17 cellular contexts compared by ENCODE assay signal in the genomic region with DNA sequence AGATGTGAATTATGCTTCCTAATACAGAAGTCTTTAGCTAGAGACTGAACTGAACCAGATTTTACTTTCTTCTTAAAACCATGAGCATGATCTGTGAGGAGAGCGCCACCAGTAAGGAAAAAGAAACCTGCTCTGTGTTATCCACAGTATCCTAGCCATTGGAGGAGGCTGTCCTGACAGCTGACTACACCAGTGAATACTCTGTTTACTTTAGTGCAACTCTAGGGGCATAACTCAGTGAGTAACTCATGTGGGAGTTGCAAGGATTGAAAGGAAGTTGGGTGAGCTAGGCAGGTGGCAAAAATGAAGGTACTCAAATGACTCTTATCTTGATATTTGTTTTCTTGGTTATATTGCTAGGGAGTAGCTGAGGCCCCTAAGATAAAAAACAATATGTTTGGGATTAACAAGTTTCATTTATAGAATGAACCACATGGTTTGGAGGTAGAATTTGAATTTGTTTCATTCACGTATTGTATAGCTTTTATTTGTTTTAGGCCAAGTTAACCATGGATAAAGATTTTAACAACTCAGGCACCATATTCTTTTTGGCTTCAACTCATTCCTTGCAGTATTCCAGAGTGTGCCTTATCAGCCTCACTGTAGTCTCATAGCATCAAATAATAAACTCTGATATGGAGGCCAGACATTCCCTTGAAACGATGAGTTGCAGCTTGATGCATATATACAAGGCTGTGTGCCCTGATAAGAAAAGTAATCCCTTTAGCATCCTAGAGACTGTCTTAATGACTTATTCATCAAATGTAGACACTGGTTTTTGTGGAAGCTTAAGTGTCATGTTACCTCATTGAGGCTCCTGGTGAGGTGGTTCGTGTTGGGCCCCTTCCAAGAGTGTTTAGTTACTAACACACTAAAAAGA. TPM values are rescaled to one million over a fixed set of nuclear protein-coding genes. Genes with fewer than 3 reads are reported as not detected.
DNase-seq lines count a peak whose midpoint lies in the region; ATAC-seq and TF ChIP-seq lines count a peak whose summit lies in the region.
"Had no signal": no experiment of that assay in that cellular context is flagged by ENCODE, and none has a peak within 500 bp of the region (broad histone marks: within the 10 kb centered on the region; RNA-seq: fewer than 3 reads in every experiment).

No MANE protein-coding gene starts in this region.

- WGBS in transverse colon (ENCODE audit: low coverage in 1 of 2), 2 donors = 59 to 69% methylated on average over 2 to 4 of the region's 4 CpGs
- WGBS in prostate gland = 76% methylated on average over 4 of the region's 4 CpGs
- WGBS in heart right ventricle, 2 donors = 62 to 65% methylated on average over 4 of the region's 4 CpGs

- DNase-seq in NCI-H2107 treated with DMSO at 0.1 percent for 48 hours (lab: John Stamatoyannopoulos, UW; ENCODE audit: unreplicated experiment) (peak; percentile 62), NCI-H2107 (lab: John Stamatoyannopoulos, UW) (no peak), NCI-H82 treated with DMSO at 0.1 percent for 48 hours (lab: John Stamatoyannopoulos, UW; ENCODE audit: unreplicated experiment) (peak; percentile 44), left kidney (ENCODE audit: low read depth, low spot score) (peak; percentile 39), transverse colon (no peak), prostate gland (ENCODE audit: low spot score) (no peak), heart right ventricle (no peak)
- DNase-seq: activated CD8-positive, alpha-beta T cell treated with anti-CD3 and anti-CD28 coated beads for 36 hours; amniotic stem cell; CD4-positive, CD25-positive, alpha-beta regulatory T cell; GF-D8; Karpas-422; stimulated activated CD4-positive, alpha-beta T cell treated with anti-CD3 and anti-CD28 coated beads, Interleukin-15, amount 100 ng/mL, for 24 hours had no signal

- TF ChIP-seq POLR2A in transverse colon (IDR thresholded peaks at IDR 0.05) = no peak
- no peak for TF ChIP-seq POLR2A in prostate gland (IDR thresholded peaks at IDR 0.05)

- H3K4me3 ChIP-seq in transverse colon (peak overlapping the region in 2 of 4 donors; percentile 5 to 62), prostate gland (no peak overlapping the region), heart right ventricle (no peak overlapping the region)
- H3K4me3 ChIP-seq: SJCRH30 had no signal

- H3K36me3 ChIP-seq in transverse colon = no peaks in the 10 kb centered on the region
- H3K36me3 ChIP-seq in prostate gland = no peaks in the 10 kb centered on the region
- no peaks in the 10 kb centered on the region for H3K36me3 ChIP-seq in heart right ventricle
- H3K36me3 ChIP-seq: SJCRH30 had no signal

- no peak for TF ChIP-seq EP300 in transverse colon (IDR thresholded peaks at IDR 0.05; ENCODE audit: low read depth)

- ATAC-seq in GM21825 (IDR thresholded peaks at IDR 0.05; ENCODE audit: unreplicated experiment) = no peak
- ATAC-seq in heart right ventricle = no peak
- ATAC-seq: activated CD8-positive, alpha-beta T cell treated with anti-CD3 and anti-CD28 coated beads for 36 hours had no signal

- no peaks in the 10 kb centered on the region for H3K9me3 ChIP-seq in transverse colon
- H3K9me3 ChIP-seq in prostate gland = no peaks in the 10 kb centered on the region
- H3K9me3 ChIP-seq in heart right ventricle = no peaks in the 10 kb centered on the region
- H3K9me3 ChIP-seq: SJCRH30 had no signal

- H3K27ac ChIP-seq in transverse colon = peak overlapping the region; percentile 75 to 88 (median 82)
- no peak overlapping the region for H3K27ac ChIP-seq in prostate gland
- no peak overlapping the region for H3K27ac ChIP-seq in heart right ventricle
- H3K27ac ChIP-seq: SJCRH30 had no signal

- H3K27me3 ChIP-seq in transverse colon = peaks cover 34% of the 10 kb centered on the region
- H3K27me3 ChIP-seq in prostate gland (replicated peaks; ENCODE audit: insufficient read depth) = peaks cover 2% of the 10 kb centered on the region
- peaks cover 5 to 91% (median 66%) of the 10 kb centered on the region in 7 donors for H3K27me3 ChIP-seq in heart right ventricle
- H3K27me3 ChIP-seq: SJCRH30 had no signal

- H3K4me1 ChIP-seq in transverse colon (peaks cover 0 to 33% (median 6%) of the 10 kb centered on the region in 4 donors), prostate gland (replicated peaks) (no peaks in the 10 kb centered on the region), heart right ventricle (peaks cover 0 to 20% (median 10%) of the 10 kb centered on the region in 9 donors)

- TF ChIP-seq CTCF in transverse colon (IDR thresholded peaks at IDR 0.05) = no peak
- no peak for TF ChIP-seq CTCF in prostate gland (IDR thresholded peaks at IDR 0.05)
- no peak for TF ChIP-seq CTCF in heart right ventricle (IDR thresholded peaks at IDR 0.05)

- in situ Hi-C loops in transverse colon (cut with MboI; ENCODE audit: low pct_ligation_motif_present in 1 of 4, low pct_unique_long_range_greater_than_20kb in 1 of 4, low sequenced_read_pairs in 3 of 4) = loop anchor here in 3 of 4 donors (25.0 kb wide), 2 partner anchors 421 to 671 kb away; no protein-coding TSS in a partner anchor

- intact Hi-C loops in transverse colon (cut with DNase I; ENCODE audit: low total_unique reads) = no loop called here
- intact Hi-C loops in prostate gland (cut with DNase I) = no loop called here
- intact Hi-C loops in heart right ventricle (cut with DNase I) = loop anchor here in 1 of 10 donors (10.0 kb wide), 1 partner anchor 668 kb away; no protein-coding TSS in a partner anchor

RNA-seq across cellular contexts. Expression of a gene that starts 2.5 kb away (rescaled TPM):
- total RNA-seq in transverse colon (10 to 100 TPM in 3 of 4 donors, 1 to 10 TPM in 1; 4.0 to 78.8 (median 44.9) TPM), prostate gland (under 1 TPM; 0.46 to 0.80 TPM), heart right ventricle (under 1 TPM in 1 of 10 donors, not detected in 9; 0.12 TPM)
- not detected for polyA plus RNA-seq in heart right ventricle
- total RNA-seq: A673; activated CD8-positive, alpha-beta T cell treated with anti-CD3 and anti-CD28 coated beads for 36 hours; activated T-helper 2 cell treated with anti-CD3 and anti-CD28 coated beads, Interferon-gamma antibody, Interleukin-2, Interleukin-4, amounts not matched to agents 10 μg/mL and 5 μg/mL and 100 μg/mL, durations not matched to agents 14 hours and 24 hours and 36 hours; CD4-positive, CD25-positive, alpha-beta regulatory T cell had no signal
- polyA plus RNA-seq: CD4-positive, CD25-positive, alpha-beta regulatory T cell had no signal

Comparison
In these comparisons a context has a peak if more than half of its experiments do, and no peak if none do; other contexts are left out.
1. DNase-seq: peak in NCI-H2107 treated with DMSO at 0.1 percent for 48 hours (single experiment), NCI-H82 treated with DMSO at 0.1 percent for 48 hours (single experiment) and left kidney (single experiment); none in NCI-H2107 (single experiment), transverse colon (single experiment), prostate gland (single experiment) and heart right ventricle (0 of 2).
2. H3K27ac ChIP-seq: peak in transverse colon (4 of 4); none in prostate gland (0 of 2) and heart right ventricle (0 of 10).